ENCODE assay signal across 20 cellular contexts in genomic region chr3:18883553-18883952, GRCh38.
DNase-seq lines count a peak whose midpoint lies in the region; ATAC-seq, FAIRE-seq and TF ChIP-seq lines count a peak whose summit lies in the region.
"Had no signal": no experiment of that assay in that cellular context is flagged by ENCODE, and none has a peak within 500 bp of the region (broad histone marks: within the 10 kb centered on the region; RNA-seq: fewer than 3 reads in every experiment).

No MANE protein-coding gene starts in this region.

- no peak for FAIRE-seq in GM19239 (lab: Jason Lieb, UNC)
- FAIRE-seq: A204.1, D721Med, G401.6, GM12892 had no signal

- no peak overlapping the region for H3K4me3 Mint-ChIP-seq in effector memory CD8-positive, alpha-beta T cell
- H3K4me3 Mint-ChIP-seq: CD14-positive monocyte; CD8-positive, alpha-beta T cell; HFFc6 had no signal

- no peak for TF ChIP-seq CTCF in HL-60 (IDR thresholded peaks at IDR 0.05; ENCODE audit: insufficient read depth, low read length)

- ATAC-seq in effector memory CD8-positive, alpha-beta T cell (replicated peaks), result no peak
- ATAC-seq in HG03520 (IDR thresholded peaks at IDR 0.05; ENCODE audit: unreplicated experiment) (no peak), GM18498 (IDR thresholded peaks at IDR 0.05; ENCODE audit: unreplicated experiment) (no peak)
- ATAC-seq: CD8-positive, alpha-beta T cell had no signal

- H3K27ac ChIP-seq in HL-60 (replicated peaks), result peak overlapping the region; percentile 27

- no peaks in the 10 kb centered on the region for H3K36me3 Mint-ChIP-seq in effector memory CD8-positive, alpha-beta T cell (ENCODE audit: insufficient read depth)
- H3K36me3 Mint-ChIP-seq: CD14-positive monocyte; CD8-positive, alpha-beta T cell had no signal

- peaks cover 26 to 43% of the 10 kb centered on the region in 2 donors for H3K27me3 Mint-ChIP-seq in effector memory CD8-positive, alpha-beta T cell

- no peaks in the 10 kb centered on the region for H3K4me1 Mint-ChIP-seq in effector memory CD8-positive, alpha-beta T cell (ENCODE audit: low read depth in 2 of 2)

- no peak overlapping the region for H3K27ac Mint-ChIP-seq in effector memory CD8-positive, alpha-beta T cell
- H3K27ac Mint-ChIP-seq: CD14-positive monocyte; CD8-positive, alpha-beta T cell; HFFc6 had no signal

- H3K27me3 ChIP-seq in HL-60 (ENCODE audit: insufficient read depth, poor library complexity, severe bottlenecking), result no peaks in the 10 kb centered on the region

- no peak overlapping the region for H3K4me3 ChIP-seq in HL-60 (replicated peaks; ENCODE audit: insufficient read depth, low read length)

- no peaks in the 10 kb centered on the region for H3K9me3 Mint-ChIP-seq in effector memory CD8-positive, alpha-beta T cell
- H3K9me3 Mint-ChIP-seq: CD14-positive monocyte; CD8-positive, alpha-beta T cell had no signal

- DNase-seq in AML-193 (lab: John Stamatoyannopoulos, UW) (peak; percentile 25 to 26), HL-60 (ENCODE audit: low read depth in 1 of 2, low spot score in 1 of 2) (peak; percentile 11 to 64), NOMO-1 (lab: John Stamatoyannopoulos, UW; ENCODE audit: unreplicated experiment in 2 of 2) (peak; percentile 52 to 93), SKM-1 (lab: John Stamatoyannopoulos, UW; ENCODE audit: unreplicated experiment) (peak; percentile 78), GM19239 (ENCODE audit: insufficient read length, low spot score) (no peak)
- DNase-seq in effector memory CD8-positive, alpha-beta T cell, result no peak
- DNase-seq: CD8-positive, alpha-beta T cell; COR-L47; DMS153; DMS79 treated with DMSO at 0.1 percent for 48 hours; EL; HCEC 1CT; HFFc6 had no signal

Comparison
In these comparisons a context has a peak if more than half of its experiments do, and no peak if none do; other contexts are left out.
1. DNase-seq: peak in AML-193 (2 of 2), HL-60 (2 of 2), NOMO-1 (2 of 2) and SKM-1 (single experiment); none in effector memory CD8-positive, alpha-beta T cell (0 of 3) and GM19239 (single experiment).